11 cellular contexts compared by ENCODE assay signal in the genomic region with DNA sequence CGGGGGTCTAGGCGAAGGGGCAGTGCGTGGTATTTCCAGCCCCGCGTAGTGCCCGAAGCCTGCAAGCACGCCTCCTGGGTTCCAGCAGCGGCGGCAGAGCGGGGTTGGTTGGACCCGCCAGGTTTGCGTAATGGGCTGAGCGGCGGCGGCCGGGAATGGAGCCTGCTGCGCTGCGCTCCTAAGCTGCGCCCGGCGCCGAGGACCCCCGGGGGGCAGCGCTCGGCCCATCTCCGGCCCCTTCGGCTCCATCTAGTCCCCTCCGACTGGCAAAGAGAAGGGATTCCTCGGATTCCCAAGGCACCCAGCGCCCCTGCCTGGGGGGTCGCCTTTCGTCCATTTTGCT. TPM values are rescaled to one million over a fixed set of nuclear protein-coding genes. Genes with fewer than 3 reads are reported as not detected.
DNase-seq lines count a peak whose midpoint lies in the region; FAIRE-seq and TF ChIP-seq lines count a peak whose summit lies in the region.
"Not testable (repeated sequence)": the region's sequence is repeated elsewhere in the genome, so short reads cannot be mapped to it uniquely, and the experiment has no call there.
"Had no signal": no experiment of that assay in that cellular context is flagged by ENCODE, and none has a peak within 500 bp of the region (broad histone marks: within the 10 kb centered on the region; RNA-seq: fewer than 3 reads in every experiment).

No MANE protein-coding gene starts in this region.

- not testable (repeated sequence) for H3K4me1 Mint-ChIP-seq in activated naive CD4-positive, alpha-beta T cell treated with anti-CD3 and anti-CD28 coated beads for 36 hours (ENCODE audit: low read depth)

- TF ChIP-seq POLR2A in H1 (IDR thresholded peaks at IDR 0.05; ENCODE audit: control extremely low read depth in 1 of 2, low read depth in 2 of 2, low read length in 2 of 2): not testable (repeated sequence)

- H3K27me3 ChIP-seq in A673 (replicated peaks; ENCODE audit: insufficient read depth, low read depth, low read length, poor library complexity); SU-DHL-6 (ENCODE audit: low read length); H1 (replicated peaks in 1 of 4; ENCODE audit: control insufficient read depth in 3 of 4, extremely low read depth in 1 of 4, insufficient read depth in 3 of 4, low read length in 3 of 4); iPS-18a (ENCODE audit: control insufficient read depth, insufficient read depth, low read length); neuron (ENCODE audit: insufficient read depth, low read length): not testable (repeated sequence)

- not testable (repeated sequence) for TF ChIP-seq CTCF in A673 (conservative IDR thresholded peaks at IDR 0.05; ENCODE audit: low read depth, low read length); HEK293 (tag by site-specific recombination; IDR thresholded peaks at IDR 0.05); SU-DHL-6 (IDR thresholded peaks at IDR 0.05; ENCODE audit: insufficient read depth, low read length, poor library complexity, severe bottlenecking); H1 (IDR thresholded peaks at IDR 0.05; ENCODE audit: control extremely low read depth in 1 of 3, insufficient read depth in 1 of 3, low read depth in 1 of 3, low read length in 3 of 3)

- H3K9ac ChIP-seq in SU-DHL-6 (ENCODE audit: low read length) (peak overlapping the region; percentile 51), H1 (replicated peaks in 1 of 4; ENCODE audit: extremely low read depth in 1 of 4, low read depth in 3 of 4, low read length in 3 of 4) (peak overlapping the region in 2 of 4 experiments; percentile 29 to 45; a peak in 3 of 7 replicates)
- H3K9ac ChIP-seq in iPS-18a (ENCODE audit: low read length): not testable (repeated sequence)

- not testable (repeated sequence) for H2BK5ac ChIP-seq in H1 (ENCODE audit: low read depth, low read length)

- not testable (repeated sequence) for H3K4me1 ChIP-seq in A673 (ENCODE audit: insufficient read depth, low read length, poor library complexity, severe bottlenecking); HEK293 (ENCODE audit: control insufficient read depth, insufficient read depth, low read length); H1 (replicated peaks in 1 of 4; ENCODE audit: control insufficient read depth in 3 of 4, insufficient read depth in 4 of 4, low read length in 3 of 4); iPS-18a (ENCODE audit: control insufficient read depth, low read depth, low read length); neuron (ENCODE audit: insufficient read depth, low read length)

- H3K4me2 ChIP-seq in SU-DHL-6 (ENCODE audit: low read depth, low read length, poor library complexity, severe bottlenecking) (peak overlapping the region; percentile 25), H1 (ENCODE audit: insufficient read depth in 1 of 2, low read depth in 2 of 2, low read length in 2 of 2) (peak overlapping the region; percentile 38 to 47; a peak in 1 of 4 replicates)

- peak overlapping the region; percentile 70 for H3K27ac Mint-ChIP-seq in activated naive CD4-positive, alpha-beta T cell treated with anti-CD3 and anti-CD28 coated beads for 36 hours

- not testable (repeated sequence) for H2BK15ac ChIP-seq in H1 (ENCODE audit: low read length)

- H3K56ac ChIP-seq in H1 (replicated peaks; ENCODE audit: insufficient read length, low read depth, low read length): not testable (repeated sequence)

- H3K79me2 ChIP-seq in SU-DHL-6 (ENCODE audit: insufficient read depth, low read length); H1 (ENCODE audit: control insufficient read depth in 1 of 2, insufficient read depth in 2 of 2, low read length in 2 of 2): not testable (repeated sequence)

- not testable (repeated sequence) for H3K27me3 Mint-ChIP-seq in activated naive CD4-positive, alpha-beta T cell treated with anti-CD3 and anti-CD28 coated beads for 36 hours (ENCODE audit: low read depth)

- intact Hi-C loops in A673 (cut with micrococcal nuclease; ENCODE audit: unreplicated experiment); activated naive CD4-positive, alpha-beta T cell treated with anti-CD3 and anti-CD28 coated beads for 36 hours (cut with micrococcal nuclease): not testable (repeated sequence)

- not testable (repeated sequence) for DNase-seq in A673 (ENCODE audit: low spot score); activated naive CD4-positive, alpha-beta T cell treated with anti-CD3 and anti-CD28 coated beads for 36 hours
- DNase-seq in H1 (ENCODE audit: low read depth in 1 of 2, low spot score in 2 of 2): peak in 1 of 2 experiments; percentile 79
- DNase-seq in stimulated activated CD8-positive, alpha-beta memory T cell treated with anti-CD3 and anti-CD28 coated beads, Interleukin-12 subunit alpha, Interleukin-12 subunit beta, amount 100 ng/mL, for 4 hours (ENCODE audit: low read depth): peak; percentile 8

- not testable (repeated sequence) for H3F3A ChIP-seq in SU-DHL-6 (ENCODE audit: insufficient read depth)

- not testable (repeated sequence) for H3K36me3 Mint-ChIP-seq in activated naive CD4-positive, alpha-beta T cell treated with anti-CD3 and anti-CD28 coated beads for 36 hours (ENCODE audit: low read depth)

- H3K18ac ChIP-seq in H1 (ENCODE audit: extremely low read depth, low read length): not testable (repeated sequence)

- CTCF ChIA-PET in A673 (lab: Charles Lee); HEK293 (lab: Yijun Ruan, JAX); activated naive CD4-positive, alpha-beta T cell treated with anti-CD3 and anti-CD28 coated beads for 36 hours (lab: Charles Lee); H1 (lab: Charles Lee; ENCODE audit: partially characterized antibody): not testable (repeated sequence)

- not testable (repeated sequence) for H2BK120ac ChIP-seq in H1 (replicated peaks; ENCODE audit: low read depth, low read length)

- not testable (repeated sequence) for H4K8ac ChIP-seq in H1 (ENCODE audit: extremely low read depth, insufficient read depth, low read length)

- not testable (repeated sequence) for H3K9me2 ChIP-seq in SU-DHL-6 (replicated peaks; ENCODE audit: insufficient read depth, low read length)

- H3K23me2 ChIP-seq in H1 (ENCODE audit: low read depth, low read length): not testable (repeated sequence)

- not testable (repeated sequence) for H3K79me1 ChIP-seq in H1 (ENCODE audit: low read depth, low read length)

- TF ChIP-seq RAD21 in H1 (IDR thresholded peaks at IDR 0.05 in 1 of 2, conservative IDR thresholded peaks at IDR 0.05 in 1 of 2; ENCODE audit: low read depth in 2 of 2, low read length in 2 of 2): not testable (repeated sequence)

- H3K36me3 ChIP-seq in A673 (ENCODE audit: insufficient read depth, low read length, poor library complexity, severe bottlenecking); HEK293 (ENCODE audit: control insufficient read depth in 2 of 2, insufficient read depth in 1 of 2, low read length in 2 of 2); SU-DHL-6 (ENCODE audit: low read length); H1 (ENCODE audit: control insufficient read depth in 2 of 4, insufficient read depth in 4 of 4, low read length in 3 of 4); iPS-18a (ENCODE audit: control insufficient read depth, low read depth, low read length); neuron (ENCODE audit: insufficient read depth, low read length): not testable (repeated sequence)

- not testable (repeated sequence) for H4K91ac ChIP-seq in H1 (replicated peaks; ENCODE audit: insufficient read length, low read length)

- H3K4me3 ChIP-seq in A673 (ENCODE audit: low read depth, low read length, poor library complexity, severe bottlenecking) (peak overlapping the region; percentile 49), HEK293 (ENCODE audit: low read depth, low read length) (peak overlapping the region; percentile 47), H1 (ENCODE audit: extremely low read depth in 1 of 4, insufficient read depth in 2 of 4, low read depth in 3 of 4, low read length in 4 of 4) (peak overlapping the region in 3 of 4 experiments; percentile 19 to 53 (median 47); a peak in 6 of 8 replicates), iPS-18a (ENCODE audit: low read length) (peak overlapping the region; percentile 44), neuron (ENCODE audit: low read length) (peak overlapping the region; percentile 45)
- H3K4me3 ChIP-seq in SU-DHL-6 (ENCODE audit: insufficient read depth, low read length, poor library complexity, severe bottlenecking): not testable (repeated sequence)

- not testable (repeated sequence) for H4K20me1 ChIP-seq in SU-DHL-6 (ENCODE audit: low read depth, low read length); H1 (replicated peaks in 1 of 2; ENCODE audit: control insufficient read depth in 1 of 2, insufficient read depth in 2 of 2, low read length in 2 of 2)

- not testable (repeated sequence) for H3K14ac ChIP-seq in H1 (ENCODE audit: insufficient read length)

- H2BK12ac ChIP-seq in H1 (ENCODE audit: low read depth, low read length): not testable (repeated sequence)

- BruUV-seq in A673 (replicated peaks; lab: Mats Ljungman, UMichigan): not testable (repeated sequence)

- POLR2A ChIA-PET in A673 (lab: Charles Lee; ENCODE audit: low non-redundant PET); HEK293 (lab: Yijun Ruan, JAX); H1 (lab: Charles Lee; ENCODE audit: partially characterized antibody): not testable (repeated sequence)

- not testable (repeated sequence) for H2AFZ ChIP-seq in SU-DHL-6 (ENCODE audit: low read depth, low read length, severe bottlenecking); H1 (ENCODE audit: low read length); neuron (ENCODE audit: low read depth, low read length)

- not testable (repeated sequence) for H3K23ac ChIP-seq in H1 (ENCODE audit: insufficient read length)

- H3K4ac ChIP-seq in H1 (replicated peaks; ENCODE audit: insufficient read length, low read depth, low read length): not testable (repeated sequence)

- not testable (repeated sequence) for TF ChIP-seq EP300 in H1 (IDR thresholded peaks at IDR 0.05; ENCODE audit: borderline replicate concordance in 1 of 2, low read depth in 2 of 2, low read length in 2 of 2)

- WGBS in H1 (ENCODE audit: extremely low coverage in 1 of 2, insufficient coverage in 1 of 2, insufficient read length in 1 of 2, insufficient replicate concordance in 2 of 2, low coverage in 1 of 2, low lambda C conversion rate in 2 of 2, missing lambda C conversion rate in 1 of 2), 2 experiments: 0% methylated on average over 21 of the region's 32 CpGs; no CpG with 5 or more reads in 1 of the 2 experiments

- not testable (repeated sequence) for H3K27ac ChIP-seq in A673 (ENCODE audit: low read depth, low read length, poor library complexity, severe bottlenecking); iPS-18a (ENCODE audit: low read length)
- H3K27ac ChIP-seq in HEK293 (ENCODE audit: extremely low read depth, low read depth, low read length): peak overlapping the region; percentile 47; the same call in 1 of the 2 replicates
- H3K27ac ChIP-seq in SU-DHL-6 (ENCODE audit: low read depth, low read length): peak overlapping the region; percentile 60
- H3K27ac ChIP-seq in H1 (ENCODE audit: low read depth, low read length): peak overlapping the region; percentile 73; the same call in 1 of the 2 replicates

- FAIRE-seq in H1 (lab: Jason Lieb, UNC): not testable (repeated sequence)

- H3K4me3 Mint-ChIP-seq in activated naive CD4-positive, alpha-beta T cell treated with anti-CD3 and anti-CD28 coated beads for 36 hours: peak overlapping the region; percentile 53

- not testable (repeated sequence) for H3K9me3 ChIP-seq in A673 (ENCODE audit: low read depth, low read length, poor library complexity, severe bottlenecking); HEK293 (ENCODE audit: control insufficient read depth, insufficient read depth, low read depth, low read length); SU-DHL-6 (ENCODE audit: insufficient read depth, low read length); H1 (ENCODE audit: insufficient read depth in 2 of 2, low read depth in 1 of 2, low read length in 1 of 2); iPS-18a (ENCODE audit: control insufficient read depth, low read depth, low read length); neuron (ENCODE audit: low read length)

- H2AK5ac ChIP-seq in H1 (ENCODE audit: low read depth, low read length): not testable (repeated sequence)

- H4K5ac ChIP-seq in H1 (ENCODE audit: insufficient read length, low read depth, low read length): not testable (repeated sequence)

- not testable (repeated sequence) for H2BK20ac ChIP-seq in H1 (ENCODE audit: low read length)

- not testable (repeated sequence) for H3K9me3 Mint-ChIP-seq in activated naive CD4-positive, alpha-beta T cell treated with anti-CD3 and anti-CD28 coated beads for 36 hours

RNA-seq across cellular contexts. Expression of gene PPIAL4C, which starts 24.1 kb away (rescaled TPM):
- total RNA-seq in A673 (2021): not detected in 2 replicates
- under 1 TPM; 0.41 to 0.57 TPM for total RNA-seq in activated naive CD4-positive, alpha-beta T cell treated with anti-CD3 and anti-CD28 coated beads for 36 hours
- total RNA-seq in H1 (2021; fragmentation: NEBNext Ultra II Directional; extraction: Animal tissue kit (Norgen Biotek cat#: 25700)): 0.58 and 1.9 TPM in 2 replicates
- polyA plus RNA-seq in H1 (2011; rRNA removed): not detected in 2 replicates
- polyA plus RNA-seq in H1 (2011; cell fraction: cytosol; rRNA removed): not detected
- not detected for polyA plus RNA-seq in H1 (2011; cell fraction: nucleus; rRNA removed)
- not detected in 4 replicates for polyA plus RNA-seq in H1 (2012, experiment 1 of 2)
- polyA plus RNA-seq in H1 (2012, experiment 2 of 2): not detected
- not detected for polyA plus RNA-seq in H1 (2013, experiment 1 of 2)
- polyA plus RNA-seq in H1 (2013, experiment 2 of 2): not detected
- polyA minus RNA-seq in H1 (2011; rRNA and poly(A)+ RNA removed): not detected in 2 replicates
- polyA minus RNA-seq in H1 (2011; cell fraction: cytosol; rRNA and poly(A)+ RNA removed): not detected
- not detected for polyA minus RNA-seq in H1 (2011; cell fraction: nucleus; rRNA and poly(A)+ RNA removed)
- total RNA-seq: Daoy, frontal cortex, mucosa of gallbladder had no signal
